18 cellular contexts compared by ENCODE assay signal in the genomic region with DNA sequence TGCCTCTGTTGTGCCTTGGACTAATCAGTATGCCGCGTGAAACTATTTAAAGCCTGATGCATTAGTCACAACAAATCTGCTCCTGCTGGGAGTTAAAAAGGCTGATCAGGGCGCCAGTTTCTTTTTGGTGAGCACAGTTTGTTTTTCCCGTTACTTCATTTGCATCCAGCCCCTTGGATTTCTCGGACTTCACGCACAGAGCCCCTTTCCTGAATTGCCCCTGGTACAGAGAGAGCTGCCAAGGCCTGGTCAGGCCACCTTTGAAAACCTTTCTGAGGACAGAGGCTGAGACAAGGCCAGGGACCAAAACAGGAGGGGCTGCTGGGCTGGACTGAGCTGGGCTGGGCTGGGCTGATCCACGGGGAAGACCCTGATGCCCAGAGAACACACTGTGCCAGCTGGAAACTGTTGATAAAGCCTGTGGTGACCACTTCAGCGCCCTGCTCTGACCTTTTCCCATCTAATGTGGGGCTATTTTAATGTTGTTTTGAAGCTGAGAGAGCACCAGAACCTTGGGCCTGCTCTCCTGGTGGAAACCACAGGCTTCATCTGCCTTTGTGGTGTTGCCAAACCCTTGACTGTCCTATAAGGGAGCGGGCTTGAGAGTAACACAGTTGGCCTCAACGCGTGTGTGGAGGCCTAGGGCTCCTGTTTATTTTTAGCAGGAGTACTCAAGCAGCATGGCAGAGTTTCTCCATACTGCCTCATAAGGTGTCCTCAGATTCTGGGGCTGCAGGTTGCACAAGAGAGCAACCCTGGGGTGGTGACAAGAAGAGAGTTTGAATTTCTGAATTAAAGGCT. TPM values are rescaled to one million over a fixed set of nuclear protein-coding genes. Genes with fewer than 3 reads are reported as not detected.
DNase-seq lines count a peak whose midpoint lies in the region; ATAC-seq, FAIRE-seq and TF ChIP-seq lines count a peak whose summit lies in the region.
"Had no signal": no experiment of that assay in that cellular context is flagged by ENCODE, and none has a peak within 500 bp of the region (broad histone marks: within the 10 kb centered on the region; RNA-seq: fewer than 3 reads in every experiment).

No MANE protein-coding gene starts in this region.

- H3K79me2 ChIP-seq in astrocyte (ENCODE audit: insufficient read depth, low read length) = no peaks in the 10 kb centered on the region

- no peak overlapping the region for H3K9ac ChIP-seq in astrocyte (ENCODE audit: low read length)

- H3K4me3 Mint-ChIP-seq in astrocyte (ENCODE audit: unreplicated experiment) = no peak overlapping the region
- no peak overlapping the region for H3K4me3 Mint-ChIP-seq in activated naive CD4-positive, alpha-beta T cell treated with anti-CD3 and anti-CD28 coated beads for 36 hours
- H3K4me3 Mint-ChIP-seq: natural killer cell treated with Interleukin-12 subunit alpha and Interleukin-12 subunit beta and Interleukin-15 and Interleukin-18, amount 100 ng/mL, for 72 hours; stimulated activated memory B cell treated with anti-CD40 and anti-IgM and Interleukin-4, amounts not matched to agents 10 μg/mL and 1 μg/mL and 100 μg/mL, for 72 hours had no signal

- H3K4me2 ChIP-seq in astrocyte (ENCODE audit: low read length) = peak overlapping the region; percentile 45

- H3K9me3 ChIP-seq in astrocyte (ENCODE audit: insufficient read depth, low read depth, low read length) = no peaks in the 10 kb centered on the region
- H3K9me3 ChIP-seq in ovary = no peaks in the 10 kb centered on the region
- H3K9me3 ChIP-seq in upper lobe of right lung = no peaks in the 10 kb centered on the region

- no peak for TF ChIP-seq POLR2A in ovary (IDR thresholded peaks at IDR 0.05)

- H3K4me3 ChIP-seq in astrocyte (ENCODE audit: insufficient read depth, low read depth, low read length) (no peak overlapping the region), ovary (no peak overlapping the region), upper lobe of right lung (no peak overlapping the region)
- H3K4me3 ChIP-seq: GM12878, K562 had no signal

- no peak for FAIRE-seq in astrocyte (lab: Jason Lieb, UNC)
- FAIRE-seq: D721Med, GM12878, K562 had no signal

- peak; percentile 55 for DNase-seq in astrocyte (ENCODE audit: low read depth)
- DNase-seq in globus pallidus (ENCODE audit: low spot score) = peak; percentile 78
- peak in 4 of 5 donors; percentile 22 to 64 (median 35) for DNase-seq in ovary
- DNase-seq in upper lobe of right lung = no peak
- DNase-seq in central memory CD4-positive, alpha-beta T cell = no peak
- no peak for DNase-seq in activated CD4-positive, alpha-beta T cell treated with anti-CD3 and anti-CD28 coated beads, Interleukin-2, amount 50 U/mL, for 4 hours
- no peak for DNase-seq in NCI-H345 (lab: John Stamatoyannopoulos, UW)
- DNase-seq in activated naive CD4-positive, alpha-beta T cell treated with anti-CD3 and anti-CD28 coated beads for 36 hours = no peak
- DNase-seq: activated CD4-positive, alpha-beta T cell treated with anti-CD3 and anti-CD28 coated beads for 48 hours; HCEC 1CT; NCI-H2081 treated with DMSO at 0.1 percent for 48 hours; stimulated activated CD4-positive, alpha-beta T cell treated with anti-CD3 and anti-CD28 coated beads, Interleukin-2, amount 100 ng/mL, for 24 hours; T-helper 1 cell had no signal

- peaks cover 10% of the 10 kb centered on the region for H3K27me3 ChIP-seq in astrocyte (ENCODE audit: insufficient read depth, low read length)
- H3K27me3 ChIP-seq in ovary = no peaks in the 10 kb centered on the region
- no peaks in the 10 kb centered on the region for H3K27me3 ChIP-seq in upper lobe of right lung

- CTCF ChIA-PET in activated naive CD4-positive, alpha-beta T cell treated with anti-CD3 and anti-CD28 coated beads for 36 hours (lab: Charles Lee) = no interaction called here

- WGBS in ovary, 3 donors = 15 to 32% (median 22%) methylated on average over 11 of the region's 11 CpGs

- peak; percentile 6 for ATAC-seq in upper lobe of right lung
- ATAC-seq: GM12878; K562; stimulated activated memory B cell treated with anti-CD40 and anti-IgM and Interleukin-4, amounts not matched to agents 10 μg/mL and 1 μg/mL and 100 μg/mL, for 72 hours had no signal

- no peaks in the 10 kb centered on the region for H3K9me3 Mint-ChIP-seq in astrocyte (ENCODE audit: unreplicated experiment)
- H3K9me3 Mint-ChIP-seq in activated naive CD4-positive, alpha-beta T cell treated with anti-CD3 and anti-CD28 coated beads for 36 hours = no peaks in the 10 kb centered on the region
- H3K9me3 Mint-ChIP-seq: natural killer cell treated with Interleukin-12 subunit alpha and Interleukin-12 subunit beta and Interleukin-15 and Interleukin-18, amount 100 ng/mL, for 72 hours; stimulated activated memory B cell treated with anti-CD40 and anti-IgM and Interleukin-4, amounts not matched to agents 10 μg/mL and 1 μg/mL and 100 μg/mL, for 72 hours had no signal

- H3K4me1 Mint-ChIP-seq in astrocyte (ENCODE audit: low read depth, unreplicated experiment) = peaks cover 14% of the 10 kb centered on the region
- H3K4me1 Mint-ChIP-seq in activated naive CD4-positive, alpha-beta T cell treated with anti-CD3 and anti-CD28 coated beads for 36 hours (ENCODE audit: low read depth) = no peaks in the 10 kb centered on the region
- H3K4me1 Mint-ChIP-seq: stimulated activated memory B cell treated with anti-CD40 and anti-IgM and Interleukin-4, amounts not matched to agents 10 μg/mL and 1 μg/mL and 100 μg/mL, for 72 hours had no signal

- H2AFZ ChIP-seq in astrocyte (ENCODE audit: low read depth, low read length) = no peak overlapping the region

- TF ChIP-seq EP300 in ovary (IDR thresholded peaks at IDR 0.05) = no peak

- H3K27ac Mint-ChIP-seq in astrocyte (ENCODE audit: unreplicated experiment) = no peak overlapping the region
- H3K27ac Mint-ChIP-seq in activated naive CD4-positive, alpha-beta T cell treated with anti-CD3 and anti-CD28 coated beads for 36 hours = no peak overlapping the region
- H3K27ac Mint-ChIP-seq: natural killer cell treated with Interleukin-12 subunit alpha and Interleukin-12 subunit beta and Interleukin-15 and Interleukin-18, amount 100 ng/mL, for 72 hours; stimulated activated memory B cell treated with anti-CD40 and anti-IgM and Interleukin-4, amounts not matched to agents 10 μg/mL and 1 μg/mL and 100 μg/mL, for 72 hours had no signal

- H3K27ac ChIP-seq in astrocyte (ENCODE audit: low read depth, low read length) = no peak overlapping the region
- H3K27ac ChIP-seq in ovary = peak overlapping the region in 1 of 2 donors; percentile 10
- H3K27ac ChIP-seq in upper lobe of right lung = no peak overlapping the region

- intact Hi-C loops in ovary (cut with DNase I) (no loop called here), upper lobe of right lung (cut with DNase I) (no loop called here)
- intact Hi-C loops in activated naive CD4-positive, alpha-beta T cell treated with anti-CD3 and anti-CD28 coated beads for 36 hours (cut with micrococcal nuclease) = no loop called here

- no peaks in the 10 kb centered on the region for H3K36me3 ChIP-seq in astrocyte (ENCODE audit: insufficient read depth, low read length)
- no peaks in the 10 kb centered on the region for H3K36me3 ChIP-seq in ovary
- H3K36me3 ChIP-seq in upper lobe of right lung = no peaks in the 10 kb centered on the region

- H4K20me1 ChIP-seq in astrocyte (ENCODE audit: insufficient read depth, low read length) = peaks cover 61% of the 10 kb centered on the region

- H3K4me1 ChIP-seq in astrocyte (ENCODE audit: insufficient read depth, low read length) (peaks cover 16% of the 10 kb centered on the region), ovary (ENCODE audit: insufficient read depth) (peaks cover 6% of the 10 kb centered on the region), upper lobe of right lung (no peaks in the 10 kb centered on the region)

- H3K27me3 Mint-ChIP-seq in astrocyte (ENCODE audit: low read depth, unreplicated experiment) = peaks cover 18% of the 10 kb centered on the region
- H3K27me3 Mint-ChIP-seq in activated naive CD4-positive, alpha-beta T cell treated with anti-CD3 and anti-CD28 coated beads for 36 hours (ENCODE audit: low read depth) = peaks cover 2% of the 10 kb centered on the region
- H3K27me3 Mint-ChIP-seq: stimulated activated memory B cell treated with anti-CD40 and anti-IgM and Interleukin-4, amounts not matched to agents 10 μg/mL and 1 μg/mL and 100 μg/mL, for 72 hours had no signal

- H3K36me3 Mint-ChIP-seq in astrocyte (ENCODE audit: low read depth, unreplicated experiment) = peaks cover 2% of the 10 kb centered on the region
- H3K36me3 Mint-ChIP-seq in activated naive CD4-positive, alpha-beta T cell treated with anti-CD3 and anti-CD28 coated beads for 36 hours (ENCODE audit: low read depth) = no peaks in the 10 kb centered on the region
- H3K36me3 Mint-ChIP-seq: natural killer cell treated with Interleukin-12 subunit alpha and Interleukin-12 subunit beta and Interleukin-15 and Interleukin-18, amount 100 ng/mL, for 72 hours; stimulated activated memory B cell treated with anti-CD40 and anti-IgM and Interleukin-4, amounts not matched to agents 10 μg/mL and 1 μg/mL and 100 μg/mL, for 72 hours had no signal

- TF ChIP-seq CTCF in astrocyte (IDR thresholded peaks at IDR 0.05; ENCODE audit: insufficient read depth, low read depth, low read length) (no peak), ovary (IDR thresholded peaks at IDR 0.05) (no peak), upper lobe of right lung (IDR thresholded peaks at IDR 0.05) (no peak)

RNA-seq across cellular contexts. Expression of gene NAV2, which starts 44.2 kb away (rescaled TPM):
- total RNA-seq in astrocyte = 17.6 and 20.6 TPM in 2 replicates
- 10 to 100 TPM in 3 of 7 donors, 1 to 10 TPM in 4; 2.9 to 14.1 (median 9.9) TPM for total RNA-seq in ovary
- 1 to 10 TPM; 3.5 to 7.8 TPM for polyA plus RNA-seq in ovary
- total RNA-seq in upper lobe of right lung = 44.8 TPM
- total RNA-seq in activated naive CD4-positive, alpha-beta T cell treated with anti-CD3 and anti-CD28 coated beads for 36 hours = under 1 TPM; 0.20 to 0.41 TPM

Comparison
In these comparisons a context has a peak if more than half of its experiments do, and no peak if none do; other contexts are left out.
1. DNase-seq: peak in astrocyte (single experiment), globus pallidus (single experiment) and ovary (4 of 5); none in upper lobe of right lung (single experiment), central memory CD4-positive, alpha-beta T cell (single experiment), activated CD4-positive, alpha-beta T cell treated with anti-CD3 and anti-CD28 coated beads, Interleukin-2, amount 50 U/mL, for 4 hours (0 of 2), NCI-H345 (single experiment) and activated naive CD4-positive, alpha-beta T cell treated with anti-CD3 and anti-CD28 coated beads for 36 hours (single experiment).